1 cellular context compared by ENCODE assay signal in the genomic region with DNA sequence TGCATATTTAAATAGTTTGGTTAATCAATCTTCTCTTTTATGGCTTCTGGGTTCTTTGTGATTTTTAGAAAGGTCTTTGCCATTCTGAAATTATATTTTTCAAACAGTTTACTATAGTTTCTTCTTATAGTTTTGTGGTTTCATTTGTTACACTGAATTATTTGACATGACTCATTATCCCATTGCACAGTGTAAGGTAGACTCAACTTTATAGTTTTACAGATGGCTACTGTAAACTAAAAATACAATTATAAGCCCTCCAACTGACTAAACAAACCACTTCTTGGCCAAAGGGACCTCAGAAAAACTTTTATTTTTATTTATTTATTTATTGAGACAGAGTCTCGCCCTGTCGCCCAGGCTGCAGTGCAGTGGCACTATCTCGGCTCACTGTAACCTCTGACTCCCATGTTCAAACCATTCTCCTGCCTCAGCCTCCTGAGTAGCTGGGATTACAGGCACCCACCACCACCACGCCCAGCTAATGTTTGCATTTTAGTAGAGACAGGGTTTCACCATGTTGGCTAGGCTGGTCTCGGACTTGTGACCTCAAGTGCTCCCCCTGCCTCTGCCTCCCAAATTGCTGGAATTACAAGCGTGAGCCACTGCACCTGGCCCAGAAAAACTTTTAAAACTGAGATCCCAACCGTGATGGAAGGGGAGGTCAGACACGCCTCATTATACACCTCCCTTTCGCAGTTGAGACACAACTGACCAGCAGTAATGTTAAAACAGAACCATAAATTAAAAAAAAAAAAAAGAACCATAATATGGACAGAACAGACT.
TF ChIP-seq lines count a peak whose summit lies in the region.

No MANE protein-coding gene starts in this region.

TF ChIP-seq in GM23338, 12 proteins besides CTCF, POLR2A, EP300 and RAD21 (continued from another document):
- TF ChIP-seq REST (IDR thresholded peaks at IDR 0.05; ENCODE audit: unreplicated experiment) (no peak), POLR2AphosphoS5 (IDR thresholded peaks at IDR 0.05; ENCODE audit: low read depth) (no peak), ZNF462 (CRISPR knock-in tag; IDR thresholded peaks at IDR 0.05) (no peak), ZNF114 (CRISPR knock-in tag; IDR thresholded peaks at IDR 0.05) (no peak), EZH2phosphoT487 (IDR thresholded peaks at IDR 0.05; ENCODE audit: unreplicated experiment) (no peak)
- TF ChIP-seq, protein P1, sequence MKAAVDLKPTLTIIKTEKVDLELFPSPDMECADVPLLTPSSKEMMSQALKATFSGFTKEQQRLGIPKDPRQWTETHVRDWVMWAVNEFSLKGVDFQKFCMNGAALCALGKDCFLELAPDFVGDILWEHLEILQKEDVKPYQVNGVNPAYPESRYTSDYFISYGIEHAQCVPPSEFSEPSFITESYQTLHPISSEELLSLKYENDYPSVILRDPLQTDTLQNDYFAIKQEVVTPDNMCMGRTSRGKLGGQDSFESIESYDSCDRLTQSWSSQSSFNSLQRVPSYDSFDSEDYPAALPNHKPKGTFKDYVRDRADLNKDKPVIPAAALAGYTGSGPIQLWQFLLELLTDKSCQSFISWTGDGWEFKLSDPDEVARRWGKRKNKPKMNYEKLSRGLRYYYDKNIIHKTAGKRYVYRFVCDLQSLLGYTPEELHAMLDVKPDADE (IDR thresholded peaks at IDR 0.05) = no peak
